ENCODE assay signal across 8 cellular contexts in the genomic region with DNA sequence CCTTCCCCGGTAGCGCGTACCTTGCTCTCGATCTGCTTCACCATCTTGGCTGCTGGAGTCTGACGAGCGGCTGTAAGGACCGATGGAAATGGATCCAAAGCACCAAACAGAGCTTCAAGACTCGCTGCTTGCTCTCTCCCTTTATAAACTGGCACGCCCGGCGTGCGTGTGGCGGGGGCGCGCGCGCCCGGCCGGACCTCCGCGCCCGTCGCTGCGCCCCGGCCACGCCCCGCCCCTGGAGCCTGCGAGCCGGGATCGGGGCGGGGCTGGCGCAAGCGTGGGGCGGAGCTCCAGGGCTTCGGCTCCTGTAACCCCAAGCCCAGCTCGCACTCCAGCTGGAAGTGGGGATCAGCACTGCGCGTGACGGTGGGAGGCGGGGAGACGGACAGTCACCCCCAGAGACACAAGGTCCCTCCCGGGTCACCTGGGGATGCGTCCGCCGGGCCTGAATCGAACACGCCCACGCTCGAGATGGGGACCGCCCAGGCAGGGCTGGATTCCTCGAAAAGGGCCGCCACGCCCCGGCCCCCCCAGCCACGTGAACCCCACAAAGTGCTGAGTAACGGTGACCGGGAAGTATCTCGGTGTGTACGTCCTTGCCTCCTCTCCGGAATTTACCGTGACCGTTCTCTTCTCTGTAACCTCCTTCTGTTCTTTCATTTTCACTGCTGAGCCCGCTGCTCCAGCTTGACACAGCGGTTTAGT. TPM values are rescaled to one million over a fixed set of nuclear protein-coding genes. Genes with fewer than 3 reads are reported as not detected.
A peak's percentile ranks its signal among the peaks of the same experiment; 100 is the strongest.
DNase-seq lines count a peak whose midpoint lies in the region; ATAC-seq, FAIRE-seq and TF ChIP-seq lines count a peak whose summit lies in the region.

A gene (minus strand): TSS at position 116 of the 705 bp plus-strand sequence. CDS start 72 bp downstream, at position 44.

- peak within 1 kb of the TSS; percentile 89 for H3K27ac ChIP-seq in adipose tissue (ENCODE audit: low read depth, low read length)
- peak within 1 kb of the TSS; percentile 54 to 96 (median 88) for H3K27ac ChIP-seq in heart left ventricle
- H3K27ac ChIP-seq in upper lobe of right lung = peak within 1 kb of the TSS; percentile 95

- H3K4me3 Mint-ChIP-seq in T-cell = peak within 1 kb of the TSS; percentile 92 to 97 (median 96)

- TF ChIP-seq POLR2A in GM12892 (IDR thresholded peaks at IDR 0.05; ENCODE audit: low read depth, low read length) (peak; percentile 98), heart left ventricle (IDR thresholded peaks at IDR 0.05) (peak; percentile 29 to 71)

- POLR2A ChIA-PET in T-cell (lab: Charles Lee) = interaction anchor here (0.5 to 0.6 kb wide), 4 partner anchors 11 to 1211 kb away, joined by 3 to 10 read pairs (median 6); no protein-coding TSS in a partner anchor

- 0 to 1% (median 1%) methylated on average over 60 to 64 of the region's 64 CpGs for WGBS in adipose tissue, 3 donors
- WGBS in heart left ventricle, 4 donors = 0 to 1% (median 0%) methylated on average over 14 to 64 of the region's 64 CpGs

- no peaks in the 10 kb centered on the region for H3K36me3 Mint-ChIP-seq in T-cell

- H3K9me3 ChIP-seq in heart left ventricle (no peaks in the 10 kb centered on the region), upper lobe of right lung (no peaks in the 10 kb centered on the region)

- peaks cover 34 to 40% (median 37%) of the 10 kb centered on the region in 3 donors for H3K4me1 Mint-ChIP-seq in T-cell

- no peaks in the 10 kb centered on the region for H3K27me3 Mint-ChIP-seq in T-cell

- peak within 1 kb of the TSS; percentile 95 to 96 for H3K27ac Mint-ChIP-seq in T-cell

- intact Hi-C loops in heart left ventricle (cut with DNase I) (no loop called here), posterior vena cava (cut with DNase I) (no loop called here), upper lobe of right lung (cut with DNase I) (no loop called here)

- ATAC-seq in HG02763 (IDR thresholded peaks at IDR 0.05; ENCODE audit: unreplicated experiment) (peak; percentile 73), T-cell (replicated peaks in 1 of 4) (peak; percentile 80 to 86 (median 84)), heart left ventricle (peak; percentile 87 to 96 (median 95)), upper lobe of right lung (peak; percentile 95)

- peak; percentile 91 for FAIRE-seq in GM12892 (lab: Jason Lieb, UNC)

- no peak for TF ChIP-seq CTCF in heart left ventricle (IDR thresholded peaks at IDR 0.05)
- TF ChIP-seq CTCF in upper lobe of right lung (IDR thresholded peaks at IDR 0.05) = no peak

- H3K4me1 ChIP-seq in heart left ventricle = peaks cover 0 to 60% (median 10%) of the 10 kb centered on the region in 12 donors
- peaks cover 22% of the 10 kb centered on the region for H3K4me1 ChIP-seq in upper lobe of right lung

- H3K4me3 ChIP-seq in heart left ventricle (peak within 1 kb of the TSS; percentile 47 to 99 (median 86)), upper lobe of right lung (peak within 1 kb of the TSS; percentile 96)

- DNase-seq in GM12892 (ENCODE audit: insufficient read length) = peak; percentile 62
- DNase-seq in NCI-H1417 (lab: John Stamatoyannopoulos, UW) = peak; percentile 78 to 94 (median 93)
- DNase-seq in T-cell = peak; percentile 53 to 82 (median 70)
- DNase-seq in heart left ventricle = peak; percentile 91 to 94 (median 92)
- peak; percentile 97 for DNase-seq in posterior vena cava (ENCODE audit: low spot score)
- DNase-seq in upper lobe of right lung = peak; percentile 97

- CTCF ChIA-PET in T-cell (lab: Charles Lee) = interaction anchor here in 1 of 2 donors (1.0 kb wide), 1 partner anchor 73 kb away, joined by 3 read pairs; no protein-coding TSS in a partner anchor

- H3K9me3 Mint-ChIP-seq in T-cell = no peaks in the 10 kb centered on the region

- H3K27me3 ChIP-seq in heart left ventricle (no peaks in the 10 kb centered on the region), upper lobe of right lung (no peaks in the 10 kb centered on the region)

- no peaks in the 10 kb centered on the region for H3K36me3 ChIP-seq in heart left ventricle
- no peaks in the 10 kb centered on the region for H3K36me3 ChIP-seq in upper lobe of right lung

RNA-seq across cellular contexts. Expression of the gene that starts here (rescaled TPM):
- 722 TPM for polyA plus RNA-seq in GM12892 (2012; ENCODE audit: missing spikeins)
- 10 to 100 TPM; 38.3 to 63.4 (median 47.9) TPM for total RNA-seq in T-cell
- polyA plus RNA-seq in adipose tissue = 100 to 1,000 TPM; 115 to 210 (median 175) TPM
- 100 to 1,000 TPM in 1 of 9 donors, 10 to 100 TPM in 8; 48.6 to 144 (median 66.6) TPM for total RNA-seq in heart left ventricle
- polyA plus RNA-seq in heart left ventricle = 100 to 1,000 TPM in 1 of 2 donors, 10 to 100 TPM in 1; 91.8 to 173 TPM
- 100 to 1,000 TPM; 132 to 212 TPM for total RNA-seq in posterior vena cava
- 178 TPM for total RNA-seq in upper lobe of right lung

Comparison
In these comparisons a context has a peak if more than half of its experiments do, and no peak if none do; other contexts are left out.
1. Peak in every context shown above with its lines: DNase-seq, ATAC-seq, H3K4me3 ChIP-seq and H3K27ac ChIP-seq.